ENCODE assay signal across 25 cellular contexts in genomic region chr18:24195296-24196053, GRCh38.
"Had no signal": no experiment of that assay in that cellular context is flagged by ENCODE, and none has a peak within 500 bp of the region (broad histone marks: within the 10 kb centered on the region; RNA-seq: fewer than 3 reads in every experiment).

No MANE protein-coding gene starts in this region.

- H3K27me3 ChIP-seq: breast epithelium, heart left ventricle, neutrophil, suprapubic skin, tibial nerve had no signal

- FAIRE-seq: TTC549 had no signal

- H3K4me1 ChIP-seq: breast epithelium, suprapubic skin had no signal

- H2AFZ ChIP-seq: parathyroid adenoma had no signal

- ATAC-seq: heart left ventricle; natural killer cell treated with Interleukin-12 subunit alpha and Interleukin-12 subunit beta and Interleukin-15 and Interleukin-18, amount 100 ng/mL, for 72 hours; right cardiac atrium had no signal

- DNase-seq: activated CD4-positive, alpha-beta T cell treated with anti-CD3 and anti-CD28 coated beads for 1 hour; activated CD8-positive, alpha-beta memory T cell treated with anti-CD3 and anti-CD28 coated beads for 24 hours; activated CD8-positive, alpha-beta memory T cell treated with anti-CD3 and anti-CD28 coated beads, Interleukin-2, amount 50 U/mL, for 48 hours; activated naive CD4-positive, alpha-beta T cell treated with Interleukin-2 at 50 U/mL for 16 hours; activated naive CD8-positive, alpha-beta T cell treated with anti-CD3 and anti-CD28 coated beads, Interleukin-2, amount 10 ng/mL, durations not matched to agents 7 days and 5 days; activated T-cell treated with anti-CD3 and anti-CD28 coated beads, Interleukin-2, amount 50 U/mL, for 48 hours; amniotic stem cell; heart left ventricle; islet precursor cell; midbrain; right cardiac atrium; stimulated activated CD4-positive, alpha-beta T cell treated with anti-CD3 and anti-CD28 coated beads, Interleukin-12 subunit alpha, Interleukin-12 subunit beta, amount 100 ng/mL, for 4 hours; stimulated activated CD4-positive, alpha-beta T cell treated with anti-CD3 and anti-CD28 coated beads, Interleukin-4, amount 100 ng/mL, for 4 hours; T-helper 1 cell; WERI-Rb-1 had no signal

- H3K9ac ChIP-seq: parathyroid adenoma had no signal

- H3K9me3 ChIP-seq: breast epithelium, heart left ventricle, neutrophil, suprapubic skin, tibial nerve had no signal

- H3K27ac ChIP-seq: breast epithelium, coronary artery, epithelial cell of prostate, heart left ventricle, neutrophil, parathyroid adenoma, suprapubic skin, tibial nerve, WERI-Rb-1 had no signal

- H3K79me2 ChIP-seq: parathyroid adenoma had no signal

- H3K36me3 ChIP-seq: suprapubic skin, WERI-Rb-1 had no signal

- H3K4me3 ChIP-seq: breast epithelium, coronary artery, heart left ventricle, lung, suprapubic skin, tibial nerve had no signal
